ENCODE assay signal across 8 cellular contexts in genomic region chr3:9914559-9915251, GRCh38. TPM values are rescaled to one million over a fixed set of nuclear protein-coding genes. Genes with fewer than 3 reads are reported as not detected.
DNase-seq lines count a peak whose midpoint lies in the region; ATAC-seq and TF ChIP-seq lines count a peak whose summit lies in the region.

No MANE protein-coding gene starts in this region.

- CTCF ChIA-PET in activated naive CD4-positive, alpha-beta T cell treated with anti-CD3 and anti-CD28 coated beads, Interleukin-2, amount 10 ng/mL, durations not matched to agents 7 days and 5 days (lab: Charles Lee) = interaction anchor here (0.7 to 2.6 kb wide), 4 partner anchors 11 to 70 kb away, joined by 3 to 18 read pairs (median 10); partner anchors contain the start of gene RPUSD3

- H3K27me3 ChIP-seq in WERI-Rb-1 (ENCODE audit: insufficient read depth, low read depth, severe bottlenecking) (no peaks in the 10 kb centered on the region), liver (ENCODE audit: control insufficient read depth in 4 of 4, insufficient read depth in 4 of 4, low read length in 3 of 4) (no peaks in the 10 kb centered on the region), transverse colon (no peaks in the 10 kb centered on the region)

- H3K27ac ChIP-seq in WERI-Rb-1 (peak overlapping the region; percentile 95), liver (ENCODE audit: low read depth in 1 of 2, low read length in 2 of 2) (peak overlapping the region; percentile 79 to 89), transverse colon (peak overlapping the region; percentile 90 to 95 (median 92))

- TF ChIP-seq RAD21 in liver (IDR thresholded peaks at IDR 0.05) = no peak

- intact Hi-C loops in transverse colon (cut with DNase I; ENCODE audit: low total_unique reads) = loop anchor here (10.0 kb wide), 1 partner anchor 70 kb away; the partner anchor contains the start of gene RPUSD3
- intact Hi-C loops in left colon (cut with DNase I, micrococcal nuclease) = loop anchor here in 1 of 2 donors (10.0 kb wide), 1 partner anchor 60 kb away; no protein-coding TSS in a partner anchor

- H3K27ac Mint-ChIP-seq in activated naive CD4-positive, alpha-beta T cell treated with anti-CD3 and anti-CD28 coated beads, Interleukin-2, amount 10 ng/mL, durations not matched to agents 7 days and 5 days = no peak overlapping the region

- H3K4me3 Mint-ChIP-seq in activated naive CD4-positive, alpha-beta T cell treated with anti-CD3 and anti-CD28 coated beads, Interleukin-2, amount 10 ng/mL, durations not matched to agents 7 days and 5 days = peak overlapping the region; percentile 68

- H3K4me1 Mint-ChIP-seq in activated naive CD4-positive, alpha-beta T cell treated with anti-CD3 and anti-CD28 coated beads, Interleukin-2, amount 10 ng/mL, durations not matched to agents 7 days and 5 days = peaks cover 16% of the 10 kb centered on the region

- TF ChIP-seq POLR2A in transverse colon (IDR thresholded peaks at IDR 0.05) = no peak

- H3K36me3 Mint-ChIP-seq in activated naive CD4-positive, alpha-beta T cell treated with anti-CD3 and anti-CD28 coated beads, Interleukin-2, amount 10 ng/mL, durations not matched to agents 7 days and 5 days = no peaks in the 10 kb centered on the region

- in situ Hi-C loops in transverse colon (cut with MboI; ENCODE audit: low pct_ligation_motif_present in 1 of 4, low pct_unique_long_range_greater_than_20kb in 1 of 4, low sequenced_read_pairs in 3 of 4) = no loop called here

- H3K27me3 Mint-ChIP-seq in activated naive CD4-positive, alpha-beta T cell treated with anti-CD3 and anti-CD28 coated beads, Interleukin-2, amount 10 ng/mL, durations not matched to agents 7 days and 5 days = peaks cover 51% of the 10 kb centered on the region

- no peak overlapping the region for H3K9ac ChIP-seq in liver (ENCODE audit: low read depth in 1 of 2, low read length in 2 of 2)

- ATAC-seq in left colon = no peak

- H3K4me1 ChIP-seq in liver (ENCODE audit: control insufficient read depth in 4 of 4, insufficient read depth in 4 of 4, low read length in 3 of 4) (peaks cover 21 to 85% (median 64%) of the 10 kb centered on the region in 4 donors), transverse colon (peaks cover 28 to 44% (median 40%) of the 10 kb centered on the region in 4 donors)

- H3K9me3 ChIP-seq in WERI-Rb-1 (ENCODE audit: severe bottlenecking) (peaks cover 5% of the 10 kb centered on the region), liver (ENCODE audit: control insufficient read depth in 4 of 4, low read length in 3 of 4) (no peaks in the 10 kb centered on the region), transverse colon (no peaks in the 10 kb centered on the region)

- TF ChIP-seq CTCF in WERI-Rb-1 (IDR thresholded peaks at IDR 0.05; ENCODE audit: low read depth, low read length) (no peak), liver (IDR thresholded peaks at IDR 0.05; ENCODE audit: low read depth, low read length, missing input control) (no peak), transverse colon (IDR thresholded peaks at IDR 0.05) (no peak)

- 20% methylated on average over 15 of the region's 15 CpGs for WGBS in liver
- 47% methylated on average over 6 of the region's 15 CpGs; no CpG with 5 or more reads in 1 of the 2 donors for WGBS in transverse colon (ENCODE audit: low coverage in 1 of 2), 2 donors

- H3K36me3 ChIP-seq in WERI-Rb-1 (no peaks in the 10 kb centered on the region), liver (ENCODE audit: control insufficient read depth in 4 of 4, insufficient read depth in 3 of 4, low read depth in 1 of 4, low read length in 3 of 4) (peaks cover 0 to under 1% (median 0%) of the 10 kb centered on the region in 4 donors), transverse colon (no peaks in the 10 kb centered on the region)

- H3K9me3 Mint-ChIP-seq in activated naive CD4-positive, alpha-beta T cell treated with anti-CD3 and anti-CD28 coated beads, Interleukin-2, amount 10 ng/mL, durations not matched to agents 7 days and 5 days = no peaks in the 10 kb centered on the region

- DNase-seq in activated naive CD4-positive, alpha-beta T cell treated with anti-CD3 and anti-CD28 coated beads, Interleukin-2, amount 10 ng/mL, durations not matched to agents 7 days and 5 days = no peak
- no peak for DNase-seq in activated naive CD4-positive, alpha-beta T cell treated with Interleukin-2 at 50 U/mL for 16 hours
- DNase-seq in WERI-Rb-1 (peak; percentile 79), transverse colon (no peak), left colon (no peak), anterior cingulate cortex (lab: John Stamatoyannopoulos, UW) (no peak), AG08395 (ENCODE audit: low spot score) (no peak)

- H3K4me3 ChIP-seq in WERI-Rb-1 (ENCODE audit: low read depth, low read length) = peak overlapping the region; percentile 63
- peak overlapping the region; percentile 16 to 67 (median 60) for H3K4me3 ChIP-seq in liver (ENCODE audit: low read depth in 1 of 3, low read length in 3 of 3)
- H3K4me3 ChIP-seq in transverse colon = peak overlapping the region in 3 of 4 donors; percentile 53 to 72 (median 53)

- no peak for TF ChIP-seq EP300 in transverse colon (IDR thresholded peaks at IDR 0.05; ENCODE audit: low read depth)

TF ChIP-seq in liver, 16 proteins besides CTCF, POLR2A, EP300 and RAD21 (continues in another document):
- TF ChIP-seq MAX (IDR thresholded peaks at IDR 0.05) (no peak), FOXA2 (IDR thresholded peaks at IDR 0.05) (no peak), ATF3 (IDR thresholded peaks at IDR 0.05) (no peak), NR2F2 (IDR thresholded peaks at IDR 0.05) (no peak), JUND (IDR thresholded peaks at IDR 0.05) (no peak), HNF4G (IDR thresholded peaks at IDR 0.05) (no peak), TAF1 (conservative IDR thresholded peaks at IDR 0.05) (no peak), GABPA (IDR thresholded peaks at IDR 0.05 in 1 of 2, conservative IDR thresholded peaks at IDR 0.05 in 1 of 2) (no peak), HNF4A (conservative IDR thresholded peaks at IDR 0.05) (no peak), FOXA1 (IDR thresholded peaks at IDR 0.05) (no peak), EGR1 (IDR thresholded peaks at IDR 0.05; ENCODE audit: low read depth in 2 of 2) (no peak), SP1 (IDR thresholded peaks at IDR 0.05) (no peak), RXRA (IDR thresholded peaks at IDR 0.05) (no peak), YY1 (IDR thresholded peaks at IDR 0.05) (no peak), ZBTB33 (IDR thresholded peaks at IDR 0.05) (no peak)

RNA-seq across cellular contexts. Expression of gene IL17RC, which starts 2.2 kb away (rescaled TPM):
- total RNA-seq in liver = 10 to 100 TPM; 15.4 to 62.8 TPM
- 10 to 100 TPM; 25.7 to 25.8 TPM for polyA plus RNA-seq in liver
- total RNA-seq in transverse colon = 10 to 100 TPM; 61.1 to 74.4 (median 67.1) TPM
- 10 to 100 TPM; 33.4 to 37.8 TPM for total RNA-seq in left colon

RNA-seq across cellular contexts. Expression of gene IL17RE, which starts 12.1 kb away (rescaled TPM):
- total RNA-seq in liver (1 to 10 TPM; 1.1 to 2.1 TPM), transverse colon (100 to 1,000 TPM in 2 of 4 donors, 10 to 100 TPM in 2; 81.5 to 178 (median 108) TPM), left colon (10 to 100 TPM; 87.3 to 88.7 TPM)
- polyA plus RNA-seq in liver = under 1 TPM; 0.42 to 0.71 TPM

RNA-seq across cellular contexts. Expression of gene CRELD1, which starts 18.9 kb away (rescaled TPM):
- 10 to 100 TPM; 12.6 to 29.5 TPM for total RNA-seq in liver
- polyA plus RNA-seq in liver = 10 to 100 TPM; 20.5 to 31.1 TPM
- 10 to 100 TPM in 3 of 4 donors, 1 to 10 TPM in 1; 7.1 to 36.8 (median 18.9) TPM for total RNA-seq in transverse colon
- total RNA-seq in left colon = 10 to 100 TPM; 18.8 to 23.8 TPM

RNA-seq across cellular contexts. Expression of gene JAGN1, which starts 24.3 kb away (rescaled TPM):
- total RNA-seq in liver (10 to 100 TPM; 18.0 to 29.3 TPM), transverse colon (10 to 100 TPM in 3 of 4 donors, 1 to 10 TPM in 1; 5.8 to 73.0 (median 28.5) TPM), left colon (10 to 100 TPM; 40.9 to 41.7 TPM)
- polyA plus RNA-seq in liver = 10 to 100 TPM; 32.0 to 46.8 TPM

RNA-seq across cellular contexts. Expression of gene CIDEC, which starts 34.7 kb away (rescaled TPM):
- under 1 TPM in 1 of 2 donors, not detected in 1; 0.59 TPM for total RNA-seq in liver
- 1 to 10 TPM in 1 of 2 donors, under 1 TPM in 1; 0.28 to 4.2 TPM for polyA plus RNA-seq in liver
- total RNA-seq in transverse colon = 10 to 100 TPM in 3 of 4 donors, under 1 TPM in 1; 1.00 to 50.5 (median 48.0) TPM
- total RNA-seq in left colon = 10 to 100 TPM; 24.6 to 26.2 TPM

Comparison
In these comparisons a context has a peak if more than half of its experiments do, and no peak if none do; other contexts are left out.
1. RNA of gene IL17RE, which starts 12.1 kb away (total RNA-seq): 81.5 to 178 TPM in transverse colon and 87.3 to 88.7 TPM in left colon; 1.1 to 2.1 TPM in liver; every median in the first group is over 10 times any median in the second.
2. Peak in every context shown above with its lines, with median percentiles within 50 percentile points of each other: H3K27ac ChIP-seq and H3K4me3 ChIP-seq.